ENCODE assay signal across 15 cellular contexts in the genomic region with DNA sequence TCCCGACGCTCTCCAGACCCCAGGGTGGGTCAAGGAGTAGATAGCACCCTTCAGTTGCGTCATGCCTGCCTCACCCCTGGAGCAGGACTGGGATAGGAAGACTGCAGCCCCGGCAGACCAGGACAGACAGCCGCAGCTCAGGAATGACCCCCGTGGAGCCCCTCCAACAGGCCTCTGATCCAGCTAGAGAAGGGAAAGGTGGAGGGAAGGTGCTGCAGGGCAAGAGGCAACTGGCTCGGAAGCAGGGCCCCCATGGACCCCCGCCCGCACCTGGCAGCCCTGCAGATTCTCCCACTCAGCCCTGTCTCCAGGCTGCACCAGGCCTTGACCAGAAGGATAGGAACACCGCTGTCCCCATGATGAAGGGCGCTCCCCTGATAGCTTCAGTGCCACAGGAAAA. TPM values are rescaled to one million over a fixed set of nuclear protein-coding genes. Genes with fewer than 3 reads are reported as not detected.
DNase-seq lines count a peak whose midpoint lies in the region; ATAC-seq and TF ChIP-seq lines count a peak whose summit lies in the region.
"Had no signal": no experiment of that assay in that cellular context is flagged by ENCODE, and none has a peak within 500 bp of the region (broad histone marks: within the 10 kb centered on the region; RNA-seq: fewer than 3 reads in every experiment).

No MANE protein-coding gene starts in this region.

- H3K27me3 ChIP-seq in esophagus muscularis mucosa = peaks cover 0 to 16% (median 0%) of the 10 kb centered on the region in 4 donors
- H3K27me3 ChIP-seq in transverse colon = no peaks in the 10 kb centered on the region
- H3K27me3 ChIP-seq: BE2C had no signal

- H3K27ac ChIP-seq in esophagus muscularis mucosa (replicated peaks in 1 of 4) (peak overlapping the region in 3 of 4 donors; percentile 87 to 88 (median 88)), transverse colon (peak overlapping the region; percentile 54 to 94 (median 84))

- TF ChIP-seq EP300 in esophagus muscularis mucosa (IDR thresholded peaks at IDR 0.05) = no peak
- no peak for TF ChIP-seq EP300 in transverse colon (IDR thresholded peaks at IDR 0.05; ENCODE audit: low read depth)

- H3K27ac Mint-ChIP-seq in neural crest cell (ENCODE audit: unreplicated experiment) = peak overlapping the region; percentile 20
- H3K27ac Mint-ChIP-seq: CD4-positive, alpha-beta T cell had no signal

- no peak overlapping the region for H3K4me3 ChIP-seq in esophagus muscularis mucosa
- H3K4me3 ChIP-seq in transverse colon = no peak overlapping the region

- H3K4me3 Mint-ChIP-seq in neural crest cell = peak overlapping the region; percentile 18

- ATAC-seq in left ventricle myocardium superior = no peak
- no peak for ATAC-seq in GM19324 (IDR thresholded peaks at IDR 0.05; ENCODE audit: low FRiP score, unreplicated experiment)
- ATAC-seq: Panc1 had no signal

- in situ Hi-C loops in transverse colon (cut with MboI; ENCODE audit: low pct_ligation_motif_present in 1 of 4, low pct_unique_long_range_greater_than_20kb in 1 of 4, low sequenced_read_pairs in 3 of 4) = no loop called here

- WGBS in esophagus muscularis mucosa = 55% methylated on average over 10 of the region's 11 CpGs
- WGBS in transverse colon (ENCODE audit: low coverage in 1 of 2), 2 donors = 87% methylated on average over 11 of the region's 11 CpGs; no CpG with 5 or more reads in 1 of the 2 donors

- TF ChIP-seq POLR2A in esophagus muscularis mucosa (IDR thresholded peaks at IDR 0.05; ENCODE audit: low read depth) (no peak), transverse colon (IDR thresholded peaks at IDR 0.05) (no peak)

- H3K27me3 Mint-ChIP-seq in neural crest cell (ENCODE audit: low read depth) = peaks cover 2% of the 10 kb centered on the region

- intact Hi-C loops in esophagus muscularis mucosa (cut with DNase I) = no loop called here
- intact Hi-C loops in left ventricle myocardium superior (cut with micrococcal nuclease) = no loop called here
- intact Hi-C loops in transverse colon (cut with DNase I; ENCODE audit: low total_unique reads) = no loop called here

- TF ChIP-seq CTCF in esophagus muscularis mucosa (IDR thresholded peaks at IDR 0.05) (no peak), neural crest cell (conservative IDR thresholded peaks at IDR 0.05) (no peak), transverse colon (IDR thresholded peaks at IDR 0.05) (no peak)

- H3K4me1 Mint-ChIP-seq in neural crest cell = peaks cover 36% of the 10 kb centered on the region

- H3K9me3 ChIP-seq in esophagus muscularis mucosa = no peaks in the 10 kb centered on the region
- H3K9me3 ChIP-seq in transverse colon = no peaks in the 10 kb centered on the region
- H3K9me3 ChIP-seq: BE2C had no signal

- H3K9me3 Mint-ChIP-seq in neural crest cell = no peaks in the 10 kb centered on the region
- H3K9me3 Mint-ChIP-seq: CD4-positive, alpha-beta T cell had no signal

- H3K36me3 Mint-ChIP-seq in neural crest cell (ENCODE audit: low read depth) = no peaks in the 10 kb centered on the region

- no peak for DNase-seq in esophagus muscularis mucosa (ENCODE audit: extremely low spot score)
- DNase-seq in left ventricle myocardium superior = peak; percentile 25
- DNase-seq in neural crest cell (ENCODE audit: low read depth, low spot score) = no peak
- no peak for DNase-seq in transverse colon
- no peak for DNase-seq in effector CD8-positive, alpha-beta T cell (lab: John Stamatoyannopoulos, UW)
- no peak for DNase-seq in Kasumi-1 (lab: John Stamatoyannopoulos, UW)
- DNase-seq: BE2C; CD4-positive, alpha-beta T cell; EL; KBM-7; NCI-H1436; NCI-H2029 treated with DMSO at 0.1 percent for 48 hours had no signal

- peaks cover 75 to 100% (median 100%) of the 10 kb centered on the region in 4 donors for H3K4me1 ChIP-seq in esophagus muscularis mucosa
- H3K4me1 ChIP-seq in transverse colon = peaks cover 31 to 76% (median 45%) of the 10 kb centered on the region in 4 donors

- no peaks in the 10 kb centered on the region for H3K36me3 ChIP-seq in esophagus muscularis mucosa
- no peaks in the 10 kb centered on the region for H3K36me3 ChIP-seq in transverse colon

RNA-seq across cellular contexts. Expression of gene KCNH2, which starts 7.7 kb away (rescaled TPM):
- total RNA-seq in esophagus muscularis mucosa (10 to 100 TPM; 29.8 to 71.7 (median 42.5) TPM), left ventricle myocardium superior (107 TPM), neural crest cell (10.7 and 12.4 TPM in 2 replicates), transverse colon (10 to 100 TPM in 3 of 4 donors, 1 to 10 TPM in 1; 9.5 to 39.0 (median 19.3) TPM)

RNA-seq across cellular contexts. Expression of gene NOS3, which starts 20.4 kb away (rescaled TPM):
- total RNA-seq in esophagus muscularis mucosa (10 to 100 TPM in 3 of 4 donors, 1 to 10 TPM in 1; 3.7 to 20.2 (median 16.2) TPM), left ventricle myocardium superior (10.9 TPM), neural crest cell (6.1 and 7.4 TPM in 2 replicates), transverse colon (10 to 100 TPM in 2 of 4 donors, 1 to 10 TPM in 2; 2.5 to 34.2 (median 7.0) TPM)
- total RNA-seq: M059J had no signal

RNA-seq across cellular contexts. Expression of gene ATG9B, which starts 53.9 kb away (rescaled TPM):
- total RNA-seq in esophagus muscularis mucosa = under 1 TPM in 1 of 4 donors, not detected in 3; 0.42 TPM
- total RNA-seq in left ventricle myocardium superior = not detected
- total RNA-seq in neural crest cell = 8.0 and 9.2 TPM in 2 replicates
- 1 to 10 TPM in 1 of 4 donors, not detected in 3; 1.1 TPM for total RNA-seq in transverse colon
- total RNA-seq: M059J had no signal

RNA-seq across cellular contexts. Expression of gene ABCB8, which starts 57.8 kb away (rescaled TPM):
- 10 to 100 TPM; 13.1 to 25.3 (median 19.9) TPM for total RNA-seq in esophagus muscularis mucosa
- total RNA-seq in left ventricle myocardium superior = 29.7 TPM
- total RNA-seq in neural crest cell = 42.3 and 43.5 TPM in 2 replicates
- total RNA-seq in transverse colon = 10 to 100 TPM; 33.3 to 76.4 (median 51.4) TPM
